25 cellular contexts compared by ENCODE assay signal in genomic region chr10:128438417-128439063, GRCh38.
"Had no signal": no experiment of that assay in that cellular context is flagged by ENCODE, and none has a peak within 500 bp of the region (broad histone marks: within the 10 kb centered on the region; RNA-seq: fewer than 3 reads in every experiment).

No MANE protein-coding gene starts in this region.

- H3K36me3 ChIP-seq: pancreas, right atrium auricular region, thyroid gland, vagina had no signal

- H3K4me1 Mint-ChIP-seq: activated B cell treated with CpG ODN at 0.5 μM for 24 hours; activated CD4-positive, alpha-beta T cell treated with anti-CD3 and anti-CD28 coated beads for 36 hours; activated naive CD8-positive, alpha-beta T cell treated with anti-CD3 and anti-CD28 coated beads for 36 hours; mesothelial cell of epicardium; natural killer cell had no signal

- H3K9me3 ChIP-seq: pancreas, right atrium auricular region, thyroid gland, vagina had no signal

- H3K27me3 Mint-ChIP-seq: activated B cell treated with CpG ODN at 0.5 μM for 24 hours; stimulated activated naive CD8-positive, alpha-beta T cell treated with anti-CD3 and anti-CD28 coated beads, Interleukin-15, Interleukin-2, amounts not matched to agents 100 ng/mL and 50 ng/mL, for 24 hours had no signal

- H3K4me3 ChIP-seq: lung, pancreas, psoas muscle, right atrium auricular region, thyroid gland, vagina had no signal

- DNase-seq: activated B cell treated with CpG ODN at 0.5 μM for 24 hours; activated CD4-positive, alpha-beta memory T cell treated with anti-CD3 and anti-CD28 coated beads for 36 hours; activated CD4-positive, alpha-beta T cell treated with anti-CD3 and anti-CD28 coated beads for 36 hours; activated naive CD4-positive, alpha-beta T cell treated with Interleukin-2 at 50 U/mL for 16 hours; activated naive CD8-positive, alpha-beta T cell treated with anti-CD3 and anti-CD28 coated beads for 36 hours; activated T-cell treated with anti-CD3 and anti-CD28 coated beads, Interleukin-2, amount 50 U/mL, for 48 hours; cortex of kidney; erythroblast; foreskin fibroblast; natural killer cell; pancreas; psoas muscle; stimulated activated CD4-positive, alpha-beta T cell treated with anti-CD3 and anti-CD28 coated beads, Interleukin-12 subunit alpha, Interleukin-12 subunit beta, amount 100 ng/mL, for 4 hours; stimulated activated CD4-positive, alpha-beta T cell treated with anti-CD3 and anti-CD28 coated beads, Interleukin-4, amount 100 ng/mL, for 4 hours; substantia nigra; T1000; thyroid gland had no signal

- H3K4me1 ChIP-seq: pancreas, psoas muscle, right atrium auricular region, thyroid gland, vagina had no signal

- H3K4me3 Mint-ChIP-seq: activated B cell treated with CpG ODN at 0.5 μM for 24 hours; activated CD4-positive, alpha-beta memory T cell treated with anti-CD3 and anti-CD28 coated beads for 36 hours; activated CD4-positive, alpha-beta T cell treated with anti-CD3 and anti-CD28 coated beads for 36 hours; activated naive CD8-positive, alpha-beta T cell treated with anti-CD3 and anti-CD28 coated beads for 36 hours; mesothelial cell of epicardium; natural killer cell; stimulated activated naive CD8-positive, alpha-beta T cell treated with anti-CD3 and anti-CD28 coated beads, Interleukin-15, Interleukin-2, amounts not matched to agents 100 ng/mL and 50 ng/mL, for 24 hours; T-helper 1 cell treated with Interleukin-12 subunit alpha and Interleukin-12 subunit beta and Interleukin-4 antibody, amounts not matched to agents 30 μg/mL and 1 μg/mL, for 36 hours had no signal

- ATAC-seq: activated CD4-positive, alpha-beta T cell treated with anti-CD3 and anti-CD28 coated beads for 36 hours; left lobe of liver; pancreas; psoas muscle had no signal

- H3K36me3 Mint-ChIP-seq: activated CD4-positive, alpha-beta memory T cell treated with anti-CD3 and anti-CD28 coated beads for 36 hours; activated naive CD8-positive, alpha-beta T cell treated with anti-CD3 and anti-CD28 coated beads for 36 hours; mesothelial cell of epicardium; natural killer cell had no signal

- H3K27ac Mint-ChIP-seq: activated B cell treated with CpG ODN at 0.5 μM for 24 hours; activated CD4-positive, alpha-beta memory T cell treated with anti-CD3 and anti-CD28 coated beads for 36 hours; activated CD4-positive, alpha-beta T cell treated with anti-CD3 and anti-CD28 coated beads for 36 hours; activated naive CD8-positive, alpha-beta T cell treated with anti-CD3 and anti-CD28 coated beads for 36 hours; mesothelial cell of epicardium; natural killer cell; stimulated activated naive CD8-positive, alpha-beta T cell treated with anti-CD3 and anti-CD28 coated beads, Interleukin-15, Interleukin-2, amounts not matched to agents 100 ng/mL and 50 ng/mL, for 24 hours; T-helper 1 cell treated with Interleukin-12 subunit alpha and Interleukin-12 subunit beta and Interleukin-4 antibody, amounts not matched to agents 30 μg/mL and 1 μg/mL, for 36 hours had no signal

- FAIRE-seq: endometrium, pancreas had no signal

- H3K27me3 ChIP-seq: right atrium auricular region, thyroid gland, vagina had no signal

- H3K9me3 Mint-ChIP-seq: activated B cell treated with CpG ODN at 0.5 μM for 24 hours; activated naive CD8-positive, alpha-beta T cell treated with anti-CD3 and anti-CD28 coated beads for 36 hours; natural killer cell; stimulated activated naive CD8-positive, alpha-beta T cell treated with anti-CD3 and anti-CD28 coated beads, Interleukin-15, Interleukin-2, amounts not matched to agents 100 ng/mL and 50 ng/mL, for 24 hours had no signal

- H3K27ac ChIP-seq: pancreas, psoas muscle, right atrium auricular region, thyroid gland, vagina had no signal
